8 cellular contexts compared by ENCODE assay signal in the genomic region with DNA sequence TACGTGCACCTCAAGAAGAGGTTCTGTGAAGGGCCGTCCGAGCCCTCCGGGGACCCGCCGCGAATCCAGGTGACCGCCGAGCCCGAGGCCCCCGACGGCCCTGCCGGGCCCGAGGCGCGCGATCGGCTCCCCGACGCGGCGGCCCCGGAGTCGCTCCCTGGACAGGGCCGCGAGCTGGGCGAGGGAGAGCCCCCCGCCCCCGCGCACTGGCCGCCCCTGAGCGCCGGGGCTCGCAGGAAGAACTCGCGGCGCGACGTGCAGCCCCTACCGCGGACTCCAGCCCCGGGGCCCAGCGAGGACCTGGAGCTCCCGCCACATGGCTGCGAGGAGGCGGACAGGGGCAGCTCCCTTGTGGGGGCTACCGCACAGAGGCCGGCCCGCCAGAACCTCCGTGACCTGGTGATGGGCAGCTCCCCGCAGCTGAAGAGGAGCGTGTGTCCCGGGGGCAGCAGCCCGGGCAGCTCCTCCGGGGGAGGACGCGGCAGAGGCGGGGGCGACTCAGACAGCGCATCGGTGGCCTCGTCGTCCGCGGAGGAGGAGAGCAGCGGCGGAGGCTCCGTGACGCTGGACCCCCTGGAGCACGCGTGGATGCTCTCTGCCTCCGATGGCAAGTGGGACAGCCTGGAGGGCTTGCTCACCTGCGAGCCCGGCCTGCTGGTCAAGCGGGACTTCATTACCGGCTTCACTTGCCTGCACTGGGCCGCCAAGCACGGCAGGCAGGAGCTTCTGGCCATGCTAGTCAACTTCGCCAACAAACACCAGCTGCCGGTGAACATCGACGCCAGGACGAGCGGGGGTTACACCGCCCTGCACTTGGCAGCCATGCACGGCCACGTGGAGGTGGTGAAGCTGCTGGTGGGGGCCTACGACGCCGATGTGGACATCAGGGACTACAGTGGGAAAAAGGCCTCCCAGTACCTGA. TPM values are rescaled to one million over a fixed set of nuclear protein-coding genes. Genes with fewer than 3 reads are reported as not detected.
DNase-seq lines count a peak whose midpoint lies in the region; ATAC-seq, FAIRE-seq and TF ChIP-seq lines count a peak whose summit lies in the region.

No MANE protein-coding gene starts in this region.

- no peak for FAIRE-seq in GM12892 (lab: Jason Lieb, UNC)

- intact Hi-C loops in mucosa of descending colon (cut with DNase I, micrococcal nuclease), result loop anchor here in 1 of 2 donors (10.0 kb wide), 1 partner anchor 90 kb away; no protein-coding TSS in a partner anchor

- no peak for TF ChIP-seq CTCF in BE2C (IDR thresholded peaks at IDR 0.05; ENCODE audit: low read depth, low read length)
- no peak for TF ChIP-seq CTCF in mucosa of descending colon (IDR thresholded peaks at IDR 0.05)

- peaks cover 10% of the 10 kb centered on the region for H3K27me3 ChIP-seq in BE2C

- H3K4me1 ChIP-seq in BE2C (no peaks in the 10 kb centered on the region), mucosa of descending colon (ENCODE audit: low read depth) (peaks cover 41% of the 10 kb centered on the region)

- TF ChIP-seq POLR2A in GM12892 (IDR thresholded peaks at IDR 0.05; ENCODE audit: low read depth, low read length), result no peak

- no peaks in the 10 kb centered on the region for H3K9me3 ChIP-seq in BE2C
- H3K9me3 ChIP-seq in mucosa of descending colon, result no peaks in the 10 kb centered on the region

- H3K36me3 ChIP-seq in BE2C (no peaks in the 10 kb centered on the region), mucosa of descending colon (ENCODE audit: low read depth) (no peaks in the 10 kb centered on the region)

- H3K4me3 ChIP-seq in BE2C (ENCODE audit: low read depth, low read length) (no peak overlapping the region), mucosa of descending colon (peak overlapping the region; percentile 54)

- ATAC-seq in mucosa of descending colon (peak; percentile 2), HG03342 (IDR thresholded peaks at IDR 0.05; ENCODE audit: unreplicated experiment) (no peak)

- DNase-seq in BE2C (peak; percentile 3), HK-2 (ENCODE audit: unreplicated experiment) (peak; percentile 57), ecto neural progenitor cell (ENCODE audit: low spot score) (peak; percentile 65), mucosa of descending colon (peak; percentile 29 to 65 (median 62)), cortex of kidney (lab: John Stamatoyannopoulos, UW) (no peak), GM12892 (ENCODE audit: insufficient read length) (no peak), GDM1 (lab: John Stamatoyannopoulos, UW) (no peak)

RNA-seq across cellular contexts. Expression of a gene that starts 0.8 kb away (rescaled TPM):
- polyA plus RNA-seq in BE2C (2012; ENCODE audit: insufficient read depth, insufficient read length, low read depth), result 1.1 TPM
- total RNA-seq in mucosa of descending colon, result 10 to 100 TPM; 30.2 to 44.0 (median 35.8) TPM
- polyA plus RNA-seq in GM12892 (2012; ENCODE audit: missing spikeins), result 0.87 TPM

RNA-seq across cellular contexts. Expression of a gene that starts 1.2 kb away (rescaled TPM):
- 4.9 TPM for polyA plus RNA-seq in BE2C (2012; ENCODE audit: insufficient read depth, insufficient read length, low read depth)
- total RNA-seq in mucosa of descending colon, result 100 to 1,000 TPM in 1 of 3 donors, 10 to 100 TPM in 2; 79.3 to 112 (median 84.1) TPM
- polyA plus RNA-seq in GM12892 (2012; ENCODE audit: missing spikeins), result 10.0 TPM

Comparison
In these comparisons a context has a peak if more than half of its experiments do, and no peak if none do; other contexts are left out.
1. DNase-seq: peak in BE2C (single experiment), HK-2 (single experiment), ecto neural progenitor cell (single experiment) and mucosa of descending colon (3 of 3); none in cortex of kidney (single experiment), GM12892 (single experiment) and GDM1 (single experiment).